ENCODE assay signal across 7 cellular contexts in genomic region chr1:205227584-205228006, GRCh38. TPM values are rescaled to one million over a fixed set of nuclear protein-coding genes. Genes with fewer than 3 reads are reported as not detected.
A peak's percentile ranks its signal among the peaks of the same experiment; 100 is the strongest.
DNase-seq lines count a peak whose midpoint lies in the region; ATAC-seq, FAIRE-seq and TF ChIP-seq lines count a peak whose summit lies in the region.

TMCC2 (plus strand) TSS chr1:205227946; CDS start chr1:205228565, 619 bp downstream.

- DNase-seq in HTR-8/SVneo (ENCODE audit: insufficient read length, low spot score) (peak; percentile 98), NOMO-1 treated with DMSO at 0.1 percent for 48 hours (lab: John Stamatoyannopoulos, UW; ENCODE audit: unreplicated experiment) (peak; percentile 80), lung (ENCODE audit: low spot score) (peak; percentile 86)
- DNase-seq in activated CD8-positive, alpha-beta memory T cell treated with anti-CD3 and anti-CD28 coated beads for 4 hours (ENCODE audit: low read depth in 2 of 2), result peak; percentile 65 to 74
- DNase-seq in effector CD8-positive, alpha-beta T cell (lab: John Stamatoyannopoulos, UW), result peak; percentile 80
- peak; percentile 15 to 68 (median 44) for DNase-seq in stimulated activated CD4-positive, alpha-beta T cell treated with anti-CD3 and anti-CD28 coated beads, TNF-alpha, amount 100 ng/mL, for 1 hour (ENCODE audit: low read depth in 3 of 3, low spot score in 1 of 3)

- 0% methylated on average over 35 to 43 of the region's 43 CpGs for WGBS in lung, 2 donors

- peaks cover 0 to 2% of the 10 kb centered on the region in 2 donors for H3K4me1 ChIP-seq in lung (ENCODE audit: control insufficient read depth in 2 of 2, insufficient read depth in 2 of 2, low read length in 2 of 2)

- no peaks in the 10 kb centered on the region for H3K9me3 ChIP-seq in lung (ENCODE audit: control insufficient read depth in 2 of 2, insufficient read depth in 1 of 2, low read length in 1 of 2)

- ATAC-seq in GM18861 (IDR thresholded peaks at IDR 0.05; ENCODE audit: unreplicated experiment) (peak; percentile 57), lung (ENCODE audit: insufficient read depth, low FRiP score) (peak; percentile 90)

- no peaks in the 10 kb centered on the region for H3K36me3 ChIP-seq in lung (ENCODE audit: control insufficient read depth in 2 of 2, insufficient read depth in 2 of 2, low read length in 2 of 2)

- H3K4me3 ChIP-seq in lung, result peak within 1 kb of the TSS; percentile 51

- H3K27ac ChIP-seq in lung (ENCODE audit: low read depth in 1 of 2, low read length in 1 of 2), result no peak within 1 kb of the TSS

- TF ChIP-seq CTCF in lung (IDR thresholded peaks at IDR 0.05; ENCODE audit: control extremely low read depth, extremely low read depth), result no peak

- H3K27me3 ChIP-seq in lung (ENCODE audit: control insufficient read depth, insufficient read depth), result no peaks in the 10 kb centered on the region

- peak; percentile 69 for FAIRE-seq in HTR-8/SVneo (lab: Jason Lieb, UNC)

RNA-seq across cellular contexts. Expression of gene TMCC2, which starts in this region (rescaled TPM):
- total RNA-seq in lung, result 10 to 100 TPM in 1 of 2 donors, 1 to 10 TPM in 1; 2.9 to 27.0 TPM
- 1 to 10 TPM; 1.9 to 2.0 TPM for polyA plus RNA-seq in lung

Comparison
In these comparisons a context has a peak if more than half of its experiments do, and no peak if none do; other contexts are left out.
1. DNase-seq: peak in every context shown above with its lines; median percentile 98 in HTR-8/SVneo; 86 in lung; 80 in NOMO-1 treated with DMSO at 0.1 percent for 48 hours; 80 in effector CD8-positive, alpha-beta T cell; 70 in activated CD8-positive, alpha-beta memory T cell treated with anti-CD3 and anti-CD28 coated beads for 4 hours; 44 in stimulated activated CD4-positive, alpha-beta T cell treated with anti-CD3 and anti-CD28 coated beads, TNF-alpha, amount 100 ng/mL, for 1 hour.